In the genomic region with DNA sequence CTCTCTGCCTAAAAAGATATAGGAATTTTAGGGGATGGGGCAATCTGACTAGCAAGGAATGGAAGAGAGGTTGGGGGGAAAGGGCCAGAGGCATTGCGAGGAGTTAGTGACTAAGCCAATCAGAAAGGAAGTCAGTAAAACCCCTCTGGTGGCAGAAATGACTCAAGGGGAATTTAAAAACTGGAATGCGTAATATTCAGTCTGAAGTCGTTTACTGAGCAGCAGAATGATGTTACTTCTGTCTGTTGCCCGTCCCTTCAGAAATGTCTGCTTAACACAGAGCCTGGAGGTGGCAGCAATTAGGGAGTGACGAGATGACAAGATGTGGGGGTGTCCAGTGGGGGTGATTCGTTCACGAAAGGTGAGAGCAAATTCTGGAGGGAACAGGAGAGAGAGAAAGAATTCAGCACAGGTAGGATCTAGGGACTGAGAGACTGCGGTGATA, we compare ENCODE assay signal across 8 cellular contexts.
A peak's percentile ranks its signal among the peaks of the same experiment; 100 is the strongest.
DNase-seq lines count a peak whose midpoint lies in the region; TF ChIP-seq lines count a peak whose summit lies in the region.

No MANE protein-coding gene starts in this region.

- H3K27ac ChIP-seq in BLaER1 (no peak overlapping the region), OCI-LY7 (ENCODE audit: low read depth, low read length, poor library complexity, severe bottlenecking) (peak overlapping the region; percentile 95), coronary artery (no peak overlapping the region)

- no peaks in the 10 kb centered on the region for H3K27me3 ChIP-seq in BLaER1

- peak overlapping the region; percentile 79; the same call in 1 of the 2 replicates for H2AFZ ChIP-seq in OCI-LY7 (ENCODE audit: low read length)

- no peak overlapping the region for H3K4me3 ChIP-seq in BLaER1
- peak overlapping the region; percentile 39 for H3K4me3 ChIP-seq in OCI-LY7 (ENCODE audit: low read depth, low read length, poor library complexity, severe bottlenecking)
- no peak overlapping the region for H3K4me3 ChIP-seq in epithelial cell of proximal tubule (ENCODE audit: low read depth, low read length)
- no peak overlapping the region for H3K4me3 ChIP-seq in coronary artery

- POLR2A ChIA-PET in OCI-LY7 (lab: Charles Lee): no interaction called here

- intact Hi-C loops in OCI-LY7 (cut with micrococcal nuclease; ENCODE audit: unreplicated experiment): loop anchor here (1.0 to 5.0 kb wide), 2 partner anchors 38 to 175 kb away; no protein-coding TSS in a partner anchor

- BruUV-seq in OCI-LY7 (replicated peaks; lab: Mats Ljungman, UMichigan): no TSS peak

- CTCF ChIA-PET in OCI-LY7 (lab: Charles Lee; ENCODE audit: unreplicated experiment): interaction anchor here (0.7 to 2.0 kb wide), 2 partner anchors 40 to 41 kb away, joined by 4 to 6 read pairs; no protein-coding TSS in a partner anchor

- H3K4me2 ChIP-seq in BLaER1 (peak overlapping the region; percentile 70), OCI-LY7 (ENCODE audit: low read length) (peak overlapping the region; percentile 69)

- H3K4me1 ChIP-seq in BLaER1 (peaks cover 66% of the 10 kb centered on the region), OCI-LY7 (ENCODE audit: insufficient read depth, low read length, poor library complexity, severe bottlenecking) (peaks cover 69% of the 10 kb centered on the region)

- H3K79me2 ChIP-seq in OCI-LY7 (ENCODE audit: insufficient read depth, low read depth, low read length): no peaks in the 10 kb centered on the region

- H3K9ac ChIP-seq in BLaER1: no peak overlapping the region

- H3K9me2 ChIP-seq in OCI-LY7 (ENCODE audit: insufficient read depth, low read length): no peaks in the 10 kb centered on the region

- DNase-seq in GM20000 (ENCODE audit: low spot score) (peak; percentile 75), OCI-LY7 (ENCODE audit: low spot score) (peak; percentile 8), epithelial cell of proximal tubule (ENCODE audit: low read depth) (no peak), Ammon's horn (ENCODE audit: low spot score) (no peak), GF-D8 (lab: John Stamatoyannopoulos, UW) (no peak), AML-193 (lab: John Stamatoyannopoulos, UW) (no peak), coronary artery (ENCODE audit: low spot score) (no peak)

- no peaks in the 10 kb centered on the region for H3K36me3 ChIP-seq in BLaER1
- peaks cover 4% of the 10 kb centered on the region; the same call in 1 of the 2 replicates for H3K36me3 ChIP-seq in OCI-LY7 (ENCODE audit: insufficient read depth, low read length)

- no peak for TF ChIP-seq CTCF in GM20000 (IDR thresholded peaks at IDR 0.05; ENCODE audit: extremely low read depth, missing control alignments)
- TF ChIP-seq CTCF in OCI-LY7 (conservative IDR thresholded peaks at IDR 0.05; ENCODE audit: low read length): peak; percentile 21; the same call in 1 of the 2 replicates
- TF ChIP-seq CTCF in epithelial cell of proximal tubule (conservative IDR thresholded peaks at IDR 0.05; ENCODE audit: low read depth, low read length): peak; percentile 2
- TF ChIP-seq CTCF in coronary artery (IDR thresholded peaks at IDR 0.05): no peak

- peaks cover 16% of the 10 kb centered on the region for H3K9me3 ChIP-seq in BLaER1
- peaks cover 34% of the 10 kb centered on the region for H3K9me3 ChIP-seq in OCI-LY7 (ENCODE audit: low read length)

- no peaks in the 10 kb centered on the region for H4K20me1 ChIP-seq in BLaER1
- no peaks in the 10 kb centered on the region for H4K20me1 ChIP-seq in OCI-LY7 (ENCODE audit: insufficient read depth, low read length)

Comparison
In these comparisons a context has a peak if more than half of its experiments do, and no peak if none do; other contexts are left out.
1. DNase-seq: peak in GM20000 (single experiment) and OCI-LY7 (single experiment); none in epithelial cell of proximal tubule (single experiment), Ammon's horn (single experiment), GF-D8 (single experiment), AML-193 (0 of 2) and coronary artery (single experiment).
2. CTCF ChIP-seq: peak in OCI-LY7 (single experiment) and epithelial cell of proximal tubule (single experiment); none in GM20000 (single experiment) and coronary artery (single experiment).